Comparison of ENCODE assay signal across 8 cellular contexts in the genomic region with DNA sequence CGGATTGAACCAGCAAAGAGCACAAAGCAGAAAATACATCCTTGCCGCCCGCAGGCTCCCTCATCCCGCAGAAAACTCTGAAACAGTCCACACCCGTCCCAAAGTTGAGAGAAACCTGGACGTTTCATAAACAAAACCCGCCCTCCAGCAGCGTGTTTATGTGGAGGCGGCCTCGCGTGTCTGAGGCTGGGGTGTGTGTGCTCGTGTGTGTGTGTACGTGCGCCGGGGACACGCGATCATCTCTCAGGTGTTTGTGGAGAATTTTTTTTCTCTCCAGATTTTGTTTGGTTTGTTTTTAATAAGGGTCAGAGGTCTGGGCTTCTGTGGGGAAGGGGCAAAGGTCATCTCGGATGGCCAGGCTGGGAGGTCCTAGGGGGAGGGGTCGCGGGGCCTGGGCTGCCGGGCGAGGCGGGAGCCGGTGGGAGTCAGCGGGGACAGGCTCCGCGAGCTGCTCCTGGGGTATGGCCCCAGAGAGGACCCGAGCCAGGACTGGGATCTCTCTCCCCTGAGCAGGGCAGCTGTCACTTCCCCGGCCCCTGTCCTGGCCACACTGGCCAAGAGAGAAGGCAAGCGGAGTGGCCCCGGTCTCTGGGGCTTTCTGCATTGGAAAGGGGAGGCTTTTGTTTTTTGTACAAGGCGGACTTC.
A peak's percentile ranks its signal among the peaks of the same experiment; 100 is the strongest.
DNase-seq lines count a peak whose midpoint lies in the region; ATAC-seq and TF ChIP-seq lines count a peak whose summit lies in the region.

No MANE protein-coding gene starts in this region.

- peak overlapping the region; percentile 73 for H3K4me3 Mint-ChIP-seq in Caco-2 (ENCODE audit: unreplicated experiment)

- H3K27ac Mint-ChIP-seq in Caco-2 (ENCODE audit: unreplicated experiment) = peak overlapping the region; percentile 95

- peaks cover 13% of the 10 kb centered on the region for H3K4me1 Mint-ChIP-seq in Caco-2 (ENCODE audit: low read depth, unreplicated experiment)

- peak overlapping the region; percentile 97 for H3K9ac ChIP-seq in adipocyte (ENCODE audit: low read length)

- in situ Hi-C loops in gastrocnemius medialis (cut with MboI; ENCODE audit: low sequenced_read_pairs in 4 of 4) = loop anchor here in 1 of 4 donors (10.0 kb wide), 1 partner anchor 70 kb away; no protein-coding TSS in a partner anchor

- peak overlapping the region; percentile 84 to 100 (median 98) for H3K27ac ChIP-seq in gastrocnemius medialis

- peak; percentile 81 to 84 for DNase-seq in Caco-2
- peak; percentile 56 for DNase-seq in NCI-H69 (lab: John Stamatoyannopoulos, UW)
- peak; percentile 74 for DNase-seq in adipocyte (ENCODE audit: low read depth)
- peak; percentile 58 for DNase-seq in left ventricle myocardium superior
- DNase-seq in gastrocnemius medialis = no peak
- no peak for DNase-seq in NCI-H1105 treated with DMSO at 0.1 percent for 48 hours (lab: John Stamatoyannopoulos, UW)
- no peak for DNase-seq in SIG-M5 treated with dmso at 0.1 percent for 504 hours (lab: John Stamatoyannopoulos, UW; ENCODE audit: unreplicated experiment)

- TF ChIP-seq CTCF in Caco-2 (IDR thresholded peaks at IDR 0.05; ENCODE audit: insufficient read depth in 1 of 2, low read depth in 1 of 2, low read length in 1 of 2, severe bottlenecking in 1 of 2, unreplicated experiment in 1 of 2) = no peak
- no peak for TF ChIP-seq CTCF in gastrocnemius medialis (IDR thresholded peaks at IDR 0.05 in 4 of 5, conservative IDR thresholded peaks at IDR 0.05 in 1 of 5)

- POLR2A ChIA-PET in Caco-2 (lab: Charles Lee) = interaction anchor here (0.5 to 1.1 kb wide), 4 partner anchors 69 to 248 kb away, joined by 3 to 6 read pairs (median 4); a partner anchor contains a TSS

- ATAC-seq in left ventricle myocardium superior (peak; percentile 8), gastrocnemius medialis (peak; percentile 5 to 7), HG03097 (IDR thresholded peaks at IDR 0.05; ENCODE audit: low FRiP score, unreplicated experiment) (no peak)

- intact Hi-C loops in Caco-2 (cut with micrococcal nuclease; ENCODE audit: unreplicated experiment) = loop anchor here (2.0 kb wide), 2 partner anchors 22 to 64 kb away; no protein-coding TSS in a partner anchor
- intact Hi-C loops in left ventricle myocardium superior (cut with micrococcal nuclease) = no loop called here
- intact Hi-C loops in gastrocnemius medialis (cut with DNase I; ENCODE audit: low total_unique reads) = loop anchor here (2.0 to 5.0 kb wide), 3 partner anchors 44 to 237 kb away; a partner anchor contains a TSS

- H3K36me3 ChIP-seq in Caco-2 (ENCODE audit: control insufficient read depth, insufficient read depth, low read length) (no peaks in the 10 kb centered on the region), adipocyte (ENCODE audit: control insufficient read depth, insufficient read depth, low read length, severe bottlenecking) (no peaks in the 10 kb centered on the region), gastrocnemius medialis (no peaks in the 10 kb centered on the region)

- H3K4me3 ChIP-seq in Caco-2 (ENCODE audit: low read depth, low read length) (peak overlapping the region; percentile 41), adipocyte (ENCODE audit: low read length) (peak overlapping the region; percentile 77), gastrocnemius medialis (peak overlapping the region; percentile 60 to 85 (median 72))

- H3K27me3 ChIP-seq in Caco-2 (replicated peaks; ENCODE audit: control insufficient read depth, insufficient read depth, low read length) = no peaks in the 10 kb centered on the region
- H3K27me3 ChIP-seq in adipocyte (replicated peaks; ENCODE audit: control insufficient read depth, insufficient read depth, low read length) = no peaks in the 10 kb centered on the region
- H3K27me3 ChIP-seq in gastrocnemius medialis = no peaks in the 10 kb centered on the region

- no peak for TF ChIP-seq POLR2A in gastrocnemius medialis (IDR thresholded peaks at IDR 0.05)

- no peaks in the 10 kb centered on the region for H3K27me3 Mint-ChIP-seq in Caco-2 (ENCODE audit: insufficient read depth, unreplicated experiment)

- peaks cover 13% of the 10 kb centered on the region for H3K9me3 Mint-ChIP-seq in Caco-2 (ENCODE audit: unreplicated experiment)

- H3K9me3 ChIP-seq in Caco-2 = no peaks in the 10 kb centered on the region
- no peaks in the 10 kb centered on the region for H3K9me3 ChIP-seq in adipocyte (ENCODE audit: control insufficient read depth, low read length)
- no peaks in the 10 kb centered on the region for H3K9me3 ChIP-seq in gastrocnemius medialis

- BruUV-seq in Caco-2 (replicated peaks; lab: Mats Ljungman, UMichigan) = no TSS peak

- H3K36me3 Mint-ChIP-seq in Caco-2 (ENCODE audit: insufficient read depth, unreplicated experiment) = peaks cover 15% of the 10 kb centered on the region

- H3K4me1 ChIP-seq in Caco-2 (peaks cover 46% of the 10 kb centered on the region), adipocyte (ENCODE audit: control insufficient read depth, insufficient read depth, low read length) (peaks cover 16% of the 10 kb centered on the region), gastrocnemius medialis (peaks cover 10 to 17% of the 10 kb centered on the region in 2 donors)

- CTCF ChIA-PET in Caco-2 (lab: Charles Lee) = no interaction called here

Comparison
In these comparisons a context has a peak if more than half of its experiments do, and no peak if none do; other contexts are left out.
1. DNase-seq: peak in Caco-2 (2 of 2), NCI-H69 (single experiment), adipocyte (single experiment) and left ventricle myocardium superior (single experiment); none in gastrocnemius medialis (0 of 2), NCI-H1105 treated with DMSO at 0.1 percent for 48 hours (single experiment) and SIG-M5 treated with dmso at 0.1 percent for 504 hours (single experiment).
2. Peak in every context shown above with its lines, with median percentiles within 50 percentile points of each other: H3K4me3 ChIP-seq.